Comparison of ENCODE assay signal across 1 cellular context in the genomic region with DNA sequence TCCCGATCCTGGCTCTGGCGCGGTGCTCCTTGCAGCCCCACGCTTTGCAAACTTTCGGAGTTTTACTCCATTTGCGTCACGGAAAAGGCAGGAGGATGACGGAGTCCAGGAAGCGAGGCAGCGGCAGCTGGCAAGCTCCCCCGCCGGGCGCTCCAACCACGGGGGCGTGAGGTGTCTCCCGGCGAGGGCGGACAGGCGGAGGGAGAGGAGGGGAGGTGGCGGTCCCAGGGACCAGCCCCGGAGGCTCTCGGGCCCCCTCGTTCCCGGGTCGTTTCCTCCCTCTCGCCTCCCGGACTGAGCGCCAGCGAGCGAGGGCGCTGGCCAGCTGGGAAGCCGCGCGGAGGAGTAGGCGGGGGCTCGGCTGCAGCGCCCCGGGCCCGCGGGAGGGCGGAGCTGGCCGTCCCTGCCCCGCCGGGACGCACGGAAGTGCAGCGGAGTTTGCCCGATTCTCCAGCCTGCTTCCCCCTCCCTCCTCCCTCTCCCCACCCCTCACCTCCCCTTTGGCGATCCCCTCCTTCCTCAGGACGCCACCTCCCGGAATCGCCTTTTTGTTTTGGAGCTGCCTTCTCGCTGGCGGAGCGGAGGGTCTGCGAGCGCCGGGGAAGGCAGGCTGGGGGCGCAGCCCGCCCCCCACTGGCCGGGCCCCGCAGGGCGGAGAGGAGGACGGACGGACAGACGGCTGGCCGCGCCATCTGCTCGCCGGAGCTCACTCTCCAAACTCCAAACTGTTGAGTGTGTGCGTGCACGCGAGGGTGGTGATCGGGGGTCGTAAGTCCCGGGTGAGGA.
TF ChIP-seq lines count a peak whose summit lies in the region.

A gene with protein sequence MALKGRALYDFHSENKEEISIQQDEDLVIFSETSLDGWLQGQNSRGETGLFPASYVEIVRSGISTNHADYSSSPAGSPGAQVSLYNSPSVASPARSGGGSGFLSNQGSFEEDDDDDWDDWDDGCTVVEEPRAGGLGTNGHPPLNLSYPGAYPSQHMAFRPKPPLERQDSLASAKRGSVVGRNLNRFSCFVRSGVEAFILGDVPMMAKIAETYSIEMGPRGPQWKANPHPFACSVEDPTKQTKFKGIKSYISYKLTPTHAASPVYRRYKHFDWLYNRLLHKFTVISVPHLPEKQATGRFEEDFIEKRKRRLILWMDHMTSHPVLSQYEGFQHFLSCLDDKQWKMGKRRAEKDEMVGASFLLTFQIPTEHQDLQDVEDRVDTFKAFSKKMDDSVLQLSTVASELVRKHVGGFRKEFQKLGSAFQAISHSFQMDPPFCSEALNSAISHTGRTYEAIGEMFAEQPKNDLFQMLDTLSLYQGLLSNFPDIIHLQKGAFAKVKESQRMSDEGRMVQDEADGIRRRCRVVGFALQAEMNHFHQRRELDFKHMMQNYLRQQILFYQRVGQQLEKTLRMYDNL (plus strand): TSS at position 543 of the 786 bp plus-strand sequence. CDS start 1,191 bp downstream, outside the sequence.

TF ChIP-seq in HEK293, 187 proteins besides CTCF, POLR2A, EP300 and RAD21 (continued from another document and continues in another):
- no peak for TF ChIP-seq ZNF211 (tag by site-specific recombination; IDR thresholded peaks at IDR 0.05; ENCODE audit: low read depth)
- no peak for TF ChIP-seq ZNF169 (tag by site-specific recombination; IDR thresholded peaks at IDR 0.05)
- TF ChIP-seq ZSCAN18 (tag by site-specific recombination; IDR thresholded peaks at IDR 0.05): no peak
- no peak for TF ChIP-seq ZNF350 (tag by site-specific recombination; IDR thresholded peaks at IDR 0.05)
- peak; percentile 93 for TF ChIP-seq ZNF335 (tag by site-specific recombination; conservative IDR thresholded peaks at IDR 0.05)
- peak; percentile 31; the same call in 1 of the 2 replicates for TF ChIP-seq TRIM28 (IDR thresholded peaks at IDR 0.05; ENCODE audit: borderline replicate concordance, low read length)
- peak; percentile 95 for TF ChIP-seq KLF10 (tag by site-specific recombination; IDR thresholded peaks at IDR 0.05)
- TF ChIP-seq EGR2 (tag by site-specific recombination; IDR thresholded peaks at IDR 0.05; ENCODE audit: low read depth): peak; percentile 96
- TF ChIP-seq, protein P1, sequence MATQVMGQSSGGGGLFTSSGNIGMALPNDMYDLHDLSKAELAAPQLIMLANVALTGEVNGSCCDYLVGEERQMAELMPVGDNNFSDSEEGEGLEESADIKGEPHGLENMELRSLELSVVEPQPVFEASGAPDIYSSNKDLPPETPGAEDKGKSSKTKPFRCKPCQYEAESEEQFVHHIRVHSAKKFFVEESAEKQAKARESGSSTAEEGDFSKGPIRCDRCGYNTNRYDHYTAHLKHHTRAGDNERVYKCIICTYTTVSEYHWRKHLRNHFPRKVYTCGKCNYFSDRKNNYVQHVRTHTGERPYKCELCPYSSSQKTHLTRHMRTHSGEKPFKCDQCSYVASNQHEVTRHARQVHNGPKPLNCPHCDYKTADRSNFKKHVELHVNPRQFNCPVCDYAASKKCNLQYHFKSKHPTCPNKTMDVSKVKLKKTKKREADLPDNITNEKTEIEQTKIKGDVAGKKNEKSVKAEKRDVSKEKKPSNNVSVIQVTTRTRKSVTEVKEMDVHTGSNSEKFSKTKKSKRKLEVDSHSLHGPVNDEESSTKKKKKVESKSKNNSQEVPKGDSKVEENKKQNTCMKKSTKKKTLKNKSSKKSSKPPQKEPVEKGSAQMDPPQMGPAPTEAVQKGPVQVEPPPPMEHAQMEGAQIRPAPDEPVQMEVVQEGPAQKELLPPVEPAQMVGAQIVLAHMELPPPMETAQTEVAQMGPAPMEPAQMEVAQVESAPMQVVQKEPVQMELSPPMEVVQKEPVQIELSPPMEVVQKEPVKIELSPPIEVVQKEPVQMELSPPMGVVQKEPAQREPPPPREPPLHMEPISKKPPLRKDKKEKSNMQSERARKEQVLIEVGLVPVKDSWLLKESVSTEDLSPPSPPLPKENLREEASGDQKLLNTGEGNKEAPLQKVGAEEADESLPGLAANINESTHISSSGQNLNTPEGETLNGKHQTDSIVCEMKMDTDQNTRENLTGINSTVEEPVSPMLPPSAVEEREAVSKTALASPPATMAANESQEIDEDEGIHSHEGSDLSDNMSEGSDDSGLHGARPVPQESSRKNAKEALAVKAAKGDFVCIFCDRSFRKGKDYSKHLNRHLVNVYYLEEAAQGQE (tag by site-specific recombination; IDR thresholded peaks at IDR 0.05): no peak; the same call in 1 of the 2 replicates
- TF ChIP-seq ZIC2 (tag by site-specific recombination; IDR thresholded peaks at IDR 0.05): peak; percentile 85
- peak; percentile 95 for TF ChIP-seq ZNF629 (tag by site-specific recombination; IDR thresholded peaks at IDR 0.05)
- TF ChIP-seq ZNF2 (tag by site-specific recombination; IDR thresholded peaks at IDR 0.05): peak; percentile 32; the same call in 1 of the 2 replicates
- no peak for TF ChIP-seq ZNF157 (tag by site-specific recombination; IDR thresholded peaks at IDR 0.05)
- TF ChIP-seq ZNF548 (tag by site-specific recombination; IDR thresholded peaks at IDR 0.05): no peak
- TF ChIP-seq ZNF610 (tag by site-specific recombination; IDR thresholded peaks at IDR 0.05; ENCODE audit: borderline replicate concordance): peak; percentile 57
- TF ChIP-seq MZF1 (tag by site-specific recombination; IDR thresholded peaks at IDR 0.05; ENCODE audit: borderline replicate concordance): no peak
- TF ChIP-seq ZNF529 (tag by site-specific recombination; IDR thresholded peaks at IDR 0.05; ENCODE audit: insufficient replicate concordance): no peak
- peak; percentile 93 for TF ChIP-seq SCRT2 (tag by site-specific recombination; IDR thresholded peaks at IDR 0.05)
- no peak for TF ChIP-seq HOXA7 (CRISPR knock-in tag; IDR thresholded peaks at IDR 0.05; ENCODE audit: borderline replicate concordance)
- TF ChIP-seq ZNF23 (tag by site-specific recombination; IDR thresholded peaks at IDR 0.05; ENCODE audit: borderline replicate concordance): no peak
- TF ChIP-seq ZNF791 (tag by site-specific recombination; IDR thresholded peaks at IDR 0.05): no peak
- TF ChIP-seq ZEB2 (tag by site-specific recombination; IDR thresholded peaks at IDR 0.05): no peak
- TF ChIP-seq IKZF3 (tag by site-specific recombination; IDR thresholded peaks at IDR 0.05): peak; percentile 83
- TF ChIP-seq ZBTB7A (tag by site-specific recombination; IDR thresholded peaks at IDR 0.05; ENCODE audit: low read depth): 0 out of 2 replicates have a peak, but pooled peaks have one; percentile 49
- peak; percentile 73 for TF ChIP-seq ZFP37 (tag by site-specific recombination; IDR thresholded peaks at IDR 0.05)
- no peak for TF ChIP-seq ZNF155 (tag by site-specific recombination; IDR thresholded peaks at IDR 0.05)
- TF ChIP-seq, protein P2, sequence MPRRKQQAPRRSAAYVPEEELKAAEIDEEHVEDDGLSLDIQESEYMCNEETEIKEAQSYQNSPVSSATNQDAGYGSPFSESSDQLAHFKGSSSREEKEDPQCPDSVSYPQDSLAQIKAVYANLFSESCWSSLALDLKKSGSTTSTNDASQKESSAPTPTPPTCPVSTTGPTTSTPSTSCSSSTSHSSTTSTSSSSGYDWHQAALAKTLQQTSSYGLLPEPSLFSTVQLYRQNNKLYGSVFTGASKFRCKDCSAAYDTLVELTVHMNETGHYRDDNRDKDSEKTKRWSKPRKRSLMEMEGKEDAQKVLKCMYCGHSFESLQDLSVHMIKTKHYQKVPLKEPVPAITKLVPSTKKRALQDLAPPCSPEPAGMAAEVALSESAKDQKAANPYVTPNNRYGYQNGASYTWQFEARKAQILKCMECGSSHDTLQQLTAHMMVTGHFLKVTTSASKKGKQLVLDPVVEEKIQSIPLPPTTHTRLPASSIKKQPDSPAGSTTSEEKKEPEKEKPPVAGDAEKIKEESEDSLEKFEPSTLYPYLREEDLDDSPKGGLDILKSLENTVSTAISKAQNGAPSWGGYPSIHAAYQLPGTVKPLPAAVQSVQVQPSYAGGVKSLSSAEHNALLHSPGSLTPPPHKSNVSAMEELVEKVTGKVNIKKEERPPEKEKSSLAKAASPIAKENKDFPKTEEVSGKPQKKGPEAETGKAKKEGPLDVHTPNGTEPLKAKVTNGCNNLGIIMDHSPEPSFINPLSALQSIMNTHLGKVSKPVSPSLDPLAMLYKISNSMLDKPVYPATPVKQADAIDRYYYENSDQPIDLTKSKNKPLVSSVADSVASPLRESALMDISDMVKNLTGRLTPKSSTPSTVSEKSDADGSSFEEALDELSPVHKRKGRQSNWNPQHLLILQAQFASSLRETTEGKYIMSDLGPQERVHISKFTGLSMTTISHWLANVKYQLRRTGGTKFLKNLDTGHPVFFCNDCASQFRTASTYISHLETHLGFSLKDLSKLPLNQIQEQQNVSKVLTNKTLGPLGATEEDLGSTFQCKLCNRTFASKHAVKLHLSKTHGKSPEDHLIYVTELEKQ (tag by site-specific recombination; IDR thresholded peaks at IDR 0.05; ENCODE audit: borderline replicate concordance): no peak; the same call in 1 of the 2 replicates
- no peak; the same call in none of the 2 replicates for TF ChIP-seq KLF16 (tag by site-specific recombination; IDR thresholded peaks at IDR 0.05)
- no peak for TF ChIP-seq ZNF311 (tag by site-specific recombination; IDR thresholded peaks at IDR 0.05; ENCODE audit: borderline replicate concordance)
- peak; percentile 20; the same call in 1 of the 2 replicates for TF ChIP-seq ZNF394 (tag by site-specific recombination; IDR thresholded peaks at IDR 0.05; ENCODE audit: borderline replicate concordance)
- no peak for TF ChIP-seq ZNF701 (tag by site-specific recombination; IDR thresholded peaks at IDR 0.05)
- TF ChIP-seq, protein P3, sequence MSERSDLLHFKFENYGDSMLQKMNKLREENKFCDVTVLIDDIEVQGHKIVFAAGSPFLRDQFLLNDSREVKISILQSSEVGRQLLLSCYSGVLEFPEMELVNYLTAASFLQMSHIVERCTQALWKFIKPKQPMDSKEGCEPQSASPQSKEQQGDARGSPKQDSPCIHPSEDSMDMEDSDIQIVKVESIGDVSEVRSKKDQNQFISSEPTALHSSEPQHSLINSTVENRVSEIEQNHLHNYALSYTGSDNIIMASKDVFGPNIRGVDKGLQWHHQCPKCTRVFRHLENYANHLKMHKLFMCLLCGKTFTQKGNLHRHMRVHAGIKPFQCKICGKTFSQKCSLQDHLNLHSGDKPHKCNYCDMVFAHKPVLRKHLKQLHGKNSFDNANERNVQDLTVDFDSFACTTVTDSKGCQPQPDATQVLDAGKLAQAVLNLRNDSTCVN (tag by site-specific recombination; optimal IDR thresholded peaks at IDR 0.05): peak; percentile 83
- TF ChIP-seq ZNF560 (tag by site-specific recombination; IDR thresholded peaks at IDR 0.05; ENCODE audit: borderline replicate concordance): no peak
- TF ChIP-seq, protein P4, sequence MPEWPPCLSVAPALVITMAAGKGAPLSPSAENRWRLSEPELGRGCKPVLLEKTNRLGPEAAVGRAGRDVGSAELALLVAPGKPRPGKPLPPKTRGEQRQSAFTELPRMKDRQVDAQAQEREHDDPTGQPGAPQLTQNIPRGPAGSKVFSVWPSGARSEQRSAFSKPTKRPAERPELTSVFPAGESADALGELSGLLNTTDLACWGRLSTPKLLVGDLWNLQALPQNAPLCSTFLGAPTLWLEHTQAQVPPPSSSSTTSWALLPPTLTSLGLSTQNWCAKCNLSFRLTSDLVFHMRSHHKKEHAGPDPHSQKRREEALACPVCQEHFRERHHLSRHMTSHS (tag by site-specific recombination; IDR thresholded peaks at IDR 0.05): no peak
- TF ChIP-seq ZNF561 (tag by site-specific recombination; IDR thresholded peaks at IDR 0.05; ENCODE audit: borderline replicate concordance): peak; percentile 90; the same call in 1 of the 2 replicates
- no peak for TF ChIP-seq ZNF707 (tag by site-specific recombination; IDR thresholded peaks at IDR 0.05)
- TF ChIP-seq ZNF558 (tag by site-specific recombination; IDR thresholded peaks at IDR 0.05): no peak
- TF ChIP-seq ZNF221 (tag by site-specific recombination; IDR thresholded peaks at IDR 0.05; ENCODE audit: borderline replicate concordance): no peak
- peak; percentile 71; the same call in 1 of the 2 replicates for TF ChIP-seq ZNF391 (tag by site-specific recombination; IDR thresholded peaks at IDR 0.05; ENCODE audit: borderline replicate concordance, low read depth)
- no peak; the same call in 1 of the 2 replicates for TF ChIP-seq MYNN (tag by site-specific recombination; IDR thresholded peaks at IDR 0.05; ENCODE audit: borderline replicate concordance)
- TF ChIP-seq ZBTB49 (tag by site-specific recombination; IDR thresholded peaks at IDR 0.05; ENCODE audit: low read depth): no peak
- TF ChIP-seq ATF2 (tag by site-specific recombination; IDR thresholded peaks at IDR 0.05; ENCODE audit: low read depth): no peak
- TF ChIP-seq ZNF248 (tag by site-specific recombination; IDR thresholded peaks at IDR 0.05): no peak
- peak; percentile 70 for TF ChIP-seq BCL11A (tag by site-specific recombination; IDR thresholded peaks at IDR 0.05; ENCODE audit: low read depth)
- peak; percentile 86 for TF ChIP-seq SP2 (tag by site-specific recombination; IDR thresholded peaks at IDR 0.05)
